In genomic region chrX:149032449-149032848, GRCh38 we compare ENCODE assay signal across 15 cellular contexts.
DNase-seq lines count a peak whose midpoint lies in the region; ATAC-seq and TF ChIP-seq lines count a peak whose summit lies in the region.
"Had no signal": no experiment of that assay in that cellular context is flagged by ENCODE, and none has a peak within 500 bp of the region (broad histone marks: within the 10 kb centered on the region; RNA-seq: fewer than 3 reads in every experiment).

No MANE protein-coding gene starts in this region.

- 67 to 100% methylated on average over 1 to 2 of the region's 2 CpGs for WGBS in GM23248 (ENCODE audit: low coverage in 1 of 2, low lambda C conversion rate in 2 of 2, missing lambda C conversion rate in 2 of 2), 2 experiments
- 60 to 69% (median 67%) methylated on average over 1 to 2 of the region's 2 CpGs for WGBS in adrenal gland, 4 donors

- peak; percentile 5 for DNase-seq in AG08395 (ENCODE audit: low spot score)
- DNase-seq in GM23248 = peak; percentile 3
- peak; percentile 23 for DNase-seq in RPMI7951 (ENCODE audit: low read depth)
- DNase-seq in kidney tubule cell (ENCODE audit: low spot score) = peak; percentile 1
- DNase-seq in NCI-H2227 treated with DMSO at 0.1 percent for 48 hours (lab: John Stamatoyannopoulos, UW) = no peak
- no peak for DNase-seq in activated T-cell treated with anti-CD3 and anti-CD28 coated beads, Interleukin-2, amount 50 U/mL, for 72 hours
- DNase-seq in 8988T = no peak
- DNase-seq in adrenal gland = no peak
- DNase-seq: ACHN; BE2C; Caco-2; CD8-positive, alpha-beta memory T cell; DMS53; GF-D8 had no signal

- no peak overlapping the region for H2AFZ ChIP-seq in GM23248

- H3K79me2 ChIP-seq in GM23248 (ENCODE audit: insufficient read depth) = no peaks in the 10 kb centered on the region

- intact Hi-C loops in adrenal gland (cut with DNase I) = no loop called here

- H3K27ac Mint-ChIP-seq in activated T-cell treated with anti-CD3 and anti-CD28 coated beads, Interleukin-2, amount 50 U/mL, for 72 hours = no peak overlapping the region
- H3K27ac Mint-ChIP-seq: CD8-positive, alpha-beta memory T cell had no signal

- no peak overlapping the region for H3K4me3 Mint-ChIP-seq in activated T-cell treated with anti-CD3 and anti-CD28 coated beads, Interleukin-2, amount 50 U/mL, for 72 hours
- H3K4me3 Mint-ChIP-seq: CD8-positive, alpha-beta memory T cell had no signal

- H3K4me2 ChIP-seq in GM23248 (ENCODE audit: unreplicated experiment) = no peak overlapping the region

- TF ChIP-seq CTCF in adrenal gland (IDR thresholded peaks at IDR 0.05) = no peak

- H3K27me3 ChIP-seq in GM23248 (replicated peaks; ENCODE audit: insufficient read depth) (no peaks in the 10 kb centered on the region), adrenal gland (no peaks in the 10 kb centered on the region)
- H3K27me3 ChIP-seq: BE2C had no signal

- no peak overlapping the region for H3K4me3 ChIP-seq in GM23248
- H3K4me3 ChIP-seq in adrenal gland = no peak overlapping the region
- H3K4me3 ChIP-seq: HAP-1 had no signal

- H3K9me2 ChIP-seq in GM23248 (ENCODE audit: insufficient read depth) = no peaks in the 10 kb centered on the region

- no peaks in the 10 kb centered on the region for H3K9me3 Mint-ChIP-seq in activated T-cell treated with anti-CD3 and anti-CD28 coated beads, Interleukin-2, amount 50 U/mL, for 72 hours
- H3K9me3 Mint-ChIP-seq: CD8-positive, alpha-beta memory T cell had no signal

- in situ Hi-C loops in GM23248 (cut with MboI) = no loop called here

- no peaks in the 10 kb centered on the region for H3F3A ChIP-seq in GM23248 (ENCODE audit: insufficient read depth)

- H3K4me1 ChIP-seq in GM23248 (ENCODE audit: insufficient read depth) (no peaks in the 10 kb centered on the region), adrenal gland (replicated peaks in 1 of 2) (no peaks in the 10 kb centered on the region)
- H3K4me1 ChIP-seq: BE2C, Caco-2, HAP-1 had no signal

- TF ChIP-seq POLR2A in adrenal gland (IDR thresholded peaks at IDR 0.05) = no peak

- H3K9me3 ChIP-seq in GM23248 (ENCODE audit: low read depth) (no peaks in the 10 kb centered on the region), adrenal gland (replicated peaks in 1 of 3) (no peaks in the 10 kb centered on the region)
- H3K9me3 ChIP-seq: BE2C, Caco-2, HAP-1 had no signal

- no peak overlapping the region for H3K9ac ChIP-seq in GM23248

- H3K36me3 Mint-ChIP-seq in activated T-cell treated with anti-CD3 and anti-CD28 coated beads, Interleukin-2, amount 50 U/mL, for 72 hours (ENCODE audit: insufficient read depth in 2 of 2) = no peaks in the 10 kb centered on the region
- H3K36me3 Mint-ChIP-seq: CD8-positive, alpha-beta memory T cell had no signal

- H3K27ac ChIP-seq in GM23248 = no peak overlapping the region
- H3K27ac ChIP-seq in adrenal gland = no peak overlapping the region

- no peaks in the 10 kb centered on the region for H3K4me1 Mint-ChIP-seq in activated T-cell treated with anti-CD3 and anti-CD28 coated beads, Interleukin-2, amount 50 U/mL, for 72 hours (ENCODE audit: low read depth)
- H3K4me1 Mint-ChIP-seq: CD8-positive, alpha-beta memory T cell had no signal

- no peaks in the 10 kb centered on the region for H4K20me1 ChIP-seq in GM23248 (ENCODE audit: insufficient read depth)

- H3K36me3 ChIP-seq in GM23248 (ENCODE audit: low read depth) (no peaks in the 10 kb centered on the region), adrenal gland (replicated peaks in 1 of 2) (no peaks in the 10 kb centered on the region)
- H3K36me3 ChIP-seq: BE2C, HAP-1 had no signal

- H3K27me3 Mint-ChIP-seq in activated T-cell treated with anti-CD3 and anti-CD28 coated beads, Interleukin-2, amount 50 U/mL, for 72 hours (ENCODE audit: low read depth) = no peaks in the 10 kb centered on the region

- no peak for ATAC-seq in activated T-cell treated with anti-CD3 and anti-CD28 coated beads, Interleukin-2, amount 50 U/mL, for 72 hours (replicated peaks in 1 of 2)

Comparison
In these comparisons a context has a peak if more than half of its experiments do, and no peak if none do; other contexts are left out.
1. DNase-seq: peak in AG08395 (single experiment), GM23248 (single experiment), RPMI7951 (single experiment) and kidney tubule cell (single experiment); none in NCI-H2227 treated with DMSO at 0.1 percent for 48 hours (single experiment), activated T-cell treated with anti-CD3 and anti-CD28 coated beads, Interleukin-2, amount 50 U/mL, for 72 hours (0 of 2), 8988T (single experiment) and adrenal gland (0 of 7).